Comparison of ENCODE assay signal across 8 cellular contexts in the genomic region with DNA sequence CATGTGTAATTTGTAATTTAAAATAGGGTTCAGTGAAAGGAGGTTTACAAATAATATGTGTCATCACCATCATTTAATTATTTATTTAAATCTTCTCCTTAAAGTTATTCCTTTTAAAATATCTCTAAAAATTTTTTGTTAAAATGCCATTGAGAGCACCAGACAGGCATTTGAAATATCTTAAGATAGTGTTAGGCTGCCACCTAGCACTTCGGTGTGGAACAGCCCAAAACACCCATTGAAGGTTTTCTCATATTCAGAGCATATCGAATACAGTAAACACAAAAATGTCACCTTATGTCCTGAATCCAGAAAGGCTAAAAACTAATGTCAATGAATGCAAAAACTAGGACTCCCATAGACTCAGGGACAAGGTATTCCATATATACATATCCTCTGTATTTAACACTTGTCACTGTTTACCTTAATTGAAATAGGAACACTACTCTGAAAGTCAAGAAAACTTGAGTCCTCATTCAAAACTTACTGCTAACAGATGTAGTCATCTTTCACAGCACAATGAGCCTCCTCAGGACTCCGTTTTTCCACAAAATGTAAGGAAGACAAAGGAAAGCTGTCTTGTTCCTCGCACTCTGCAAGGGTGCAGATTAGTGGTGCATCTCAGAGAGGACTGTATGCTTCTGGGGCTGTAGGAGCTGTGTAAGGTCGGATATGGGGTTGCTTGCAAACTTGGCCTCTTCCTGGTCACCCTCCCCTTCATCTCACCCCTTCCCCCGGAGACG.
DNase-seq lines count a peak whose midpoint lies in the region; ATAC-seq and TF ChIP-seq lines count a peak whose summit lies in the region.

No MANE protein-coding gene starts in this region.

- TF ChIP-seq CTCF in BE2C (IDR thresholded peaks at IDR 0.05; ENCODE audit: low read depth, low read length) (peak; percentile 75), fibroblast of the aortic adventitia (IDR thresholded peaks at IDR 0.05; ENCODE audit: insufficient read depth, low read length) (peak; percentile 82)

- no peaks in the 10 kb centered on the region for H3K36me3 ChIP-seq in BE2C

- no peak overlapping the region for H3K4me3 ChIP-seq in BE2C (ENCODE audit: low read depth, low read length)
- H3K4me3 ChIP-seq in fibroblast of the aortic adventitia (ENCODE audit: low read depth, low read length), result no peak overlapping the region

- no peaks in the 10 kb centered on the region for H3K9me3 ChIP-seq in BE2C

- peaks cover 5% of the 10 kb centered on the region; the same call in 1 of the 2 replicates for H3K27me3 ChIP-seq in BE2C

- peak; percentile 73 for ATAC-seq in GM18867 (IDR thresholded peaks at IDR 0.05; ENCODE audit: unreplicated experiment)

- no peaks in the 10 kb centered on the region for H3K4me1 ChIP-seq in BE2C

- intact Hi-C loops in posterior cingulate gyrus (cut with DNase I), result loop anchor here (5.0 kb wide), 2 partner anchors 397 to 1282 kb away; partner anchors contain the start of gene EPHA4

- peak; percentile 8 for DNase-seq in BE2C
- DNase-seq in HuH-7 (ENCODE audit: low spot score), result peak; percentile 39
- DNase-seq in RPMI8226, result peak; percentile 12
- DNase-seq in fibroblast of the aortic adventitia (ENCODE audit: low read depth), result peak; percentile 69
- peak in 6 of 10 donors; percentile 12 to 69 (median 26) for DNase-seq in posterior cingulate gyrus
- DNase-seq in mesenteric fat pad (ENCODE audit: low spot score), result no peak
- DNase-seq in T-helper 9 cell, result no peak

Comparison
In these comparisons a context has a peak if more than half of its experiments do, and no peak if none do; other contexts are left out.
1. DNase-seq: peak in BE2C (single experiment), HuH-7 (single experiment), RPMI8226 (single experiment), fibroblast of the aortic adventitia (single experiment) and posterior cingulate gyrus (6 of 10); none in mesenteric fat pad (single experiment) and T-helper 9 cell (single experiment).